Comparison of ENCODE assay signal across 24 cellular contexts in genomic region chr10:33795529-33795928, GRCh38.
"Had no signal": no experiment of that assay in that cellular context is flagged by ENCODE, and none has a peak within 500 bp of the region (broad histone marks: within the 10 kb centered on the region; RNA-seq: fewer than 3 reads in every experiment).

No MANE protein-coding gene starts in this region.

- H3K9me3 Mint-ChIP-seq: mesothelial cell of epicardium; nephron; stimulated activated effector memory CD8-positive, alpha-beta T cell treated with anti-CD3 and anti-CD28 coated beads, Interleukin-12 subunit alpha, Interleukin-12 subunit beta, amount 100 ng/mL, for 72 hours; stimulated activated naive CD8-positive, alpha-beta T cell treated with anti-CD3 and anti-CD28 coated beads, Interleukin-15, Interleukin-2, amounts not matched to agents 100 ng/mL and 50 ng/mL, for 24 hours had no signal

- ATAC-seq: pancreas; right cardiac atrium; sciatic nerve; stimulated activated effector memory CD8-positive, alpha-beta T cell treated with anti-CD3 and anti-CD28 coated beads, Interleukin-12 subunit alpha, Interleukin-12 subunit beta, amount 100 ng/mL, for 72 hours; upper lobe of right lung had no signal

- H3K27me3 Mint-ChIP-seq: naive B cell; stimulated activated naive CD8-positive, alpha-beta T cell treated with anti-CD3 and anti-CD28 coated beads, Interleukin-15, Interleukin-2, amounts not matched to agents 100 ng/mL and 50 ng/mL, for 24 hours had no signal

- H3K4me3 Mint-ChIP-seq: mesothelial cell of epicardium; naive B cell; nephron; neural crest cell; stimulated activated effector memory CD8-positive, alpha-beta T cell treated with anti-CD3 and anti-CD28 coated beads, Interleukin-12 subunit alpha, Interleukin-12 subunit beta, amount 100 ng/mL, for 72 hours; stimulated activated naive CD8-positive, alpha-beta T cell treated with anti-CD3 and anti-CD28 coated beads, Interleukin-15, Interleukin-2, amounts not matched to agents 100 ng/mL and 50 ng/mL, for 24 hours had no signal

- H3K36me3 Mint-ChIP-seq: mesothelial cell of epicardium; naive B cell; stimulated activated effector memory CD8-positive, alpha-beta T cell treated with anti-CD3 and anti-CD28 coated beads, Interleukin-12 subunit alpha, Interleukin-12 subunit beta, amount 100 ng/mL, for 72 hours had no signal

- DNase-seq: hippocampal formation; islet precursor cell; left ventricle myocardium inferior; mesendoderm; naive B cell; nucleus accumbens; pancreas; posterior cingulate gyrus; retina; right cardiac atrium; stimulated activated CD4-positive, alpha-beta T cell treated with anti-CD3 and anti-CD28 coated beads, Interleukin-12 subunit alpha, Interleukin-12 subunit beta, amount 100 ng/mL, for 4 hours; stimulated activated CD4-positive, alpha-beta T cell treated with anti-CD3 and anti-CD28 coated beads, Interleukin-15, amount 100 ng/mL, for 24 hours; stimulated activated CD4-positive, alpha-beta T cell treated with anti-CD3 and anti-CD28 coated beads, Interleukin-2, amount 100 ng/mL, for 24 hours; stimulated activated CD4-positive, alpha-beta T cell treated with anti-CD3 and anti-CD28 coated beads, Interleukin-4, amount 100 ng/mL, for 1 hour; stimulated activated naive CD4-positive, alpha-beta T cell; tibial artery; trophoblast cell; upper lobe of right lung had no signal

- H3K4me1 Mint-ChIP-seq: naive B cell; stimulated activated effector memory CD8-positive, alpha-beta T cell treated with anti-CD3 and anti-CD28 coated beads, Interleukin-12 subunit alpha, Interleukin-12 subunit beta, amount 100 ng/mL, for 72 hours had no signal

- H3K27ac Mint-ChIP-seq: mesothelial cell of epicardium; naive B cell; stimulated activated effector memory CD8-positive, alpha-beta T cell treated with anti-CD3 and anti-CD28 coated beads, Interleukin-12 subunit alpha, Interleukin-12 subunit beta, amount 100 ng/mL, for 72 hours; stimulated activated naive CD8-positive, alpha-beta T cell treated with anti-CD3 and anti-CD28 coated beads, Interleukin-15, Interleukin-2, amounts not matched to agents 100 ng/mL and 50 ng/mL, for 24 hours had no signal
